Comparison of ENCODE assay signal across 13 cellular contexts in genomic region chr2:27914046-27914792, GRCh38. TPM values are rescaled to one million over a fixed set of nuclear protein-coding genes. Genes with fewer than 3 reads are reported as not detected.
DNase-seq lines count a peak whose midpoint lies in the region; ATAC-seq and TF ChIP-seq lines count a peak whose summit lies in the region.
"Had no signal": no experiment of that assay in that cellular context is flagged by ENCODE, and none has a peak within 500 bp of the region (broad histone marks: within the 10 kb centered on the region; RNA-seq: fewer than 3 reads in every experiment).

No MANE protein-coding gene starts in this region.

- H3K4me3 Mint-ChIP-seq in activated T-cell treated with anti-CD3 and anti-CD28 coated beads, Interleukin-2, amount 50 U/mL, for 72 hours = peak overlapping the region in 1 of 2 donors; percentile 1
- H3K4me3 Mint-ChIP-seq: H9 had no signal

- H3K36me3 ChIP-seq in mesenchymal stem cell (ENCODE audit: control insufficient read depth in 1 of 2, insufficient read depth in 2 of 2, low read depth in 1 of 2, low read length in 2 of 2) (no peaks in the 10 kb centered on the region), vagina (no peaks in the 10 kb centered on the region)

- no peak overlapping the region for H2BK15ac ChIP-seq in mesenchymal stem cell (ENCODE audit: low read depth, poor library complexity, severe bottlenecking)

- H3K9me3 ChIP-seq in mesenchymal stem cell (ENCODE audit: control insufficient read depth, low read length) (no peaks in the 10 kb centered on the region), vagina (no peaks in the 10 kb centered on the region)

- no peak overlapping the region for H3K4me3 ChIP-seq in mesenchymal stem cell (ENCODE audit: insufficient read depth in 1 of 2, low read depth in 1 of 2, low read length in 2 of 2)
- H3K4me3 ChIP-seq in vagina = no peak overlapping the region

- H3K27me3 Mint-ChIP-seq in activated T-cell treated with anti-CD3 and anti-CD28 coated beads, Interleukin-2, amount 50 U/mL, for 72 hours (ENCODE audit: low read depth) = no peaks in the 10 kb centered on the region

- no peak overlapping the region for H2AK5ac ChIP-seq in mesenchymal stem cell (ENCODE audit: low read length, severe bottlenecking)

- no peak overlapping the region for H3K14ac ChIP-seq in mesenchymal stem cell (ENCODE audit: low read length in 2 of 2)

- no peak overlapping the region for H3K23ac ChIP-seq in mesenchymal stem cell (ENCODE audit: low read length in 2 of 2)

- no peak overlapping the region for H4K8ac ChIP-seq in mesenchymal stem cell (ENCODE audit: low read length)

- peak; percentile 52 to 60 for ATAC-seq in activated T-cell treated with anti-CD3 and anti-CD28 coated beads, Interleukin-2, amount 50 U/mL, for 72 hours (replicated peaks in 1 of 2)

- no peak for TF ChIP-seq CTCF in vagina (IDR thresholded peaks at IDR 0.05)

- intact Hi-C loops in vagina (cut with DNase I) = no loop called here

- peak overlapping the region; percentile 51 for H3K27ac ChIP-seq in epithelial cell of prostate
- H3K27ac ChIP-seq in mesenchymal stem cell (ENCODE audit: low read length, poor library complexity, severe bottlenecking) = no peak overlapping the region
- H3K27ac ChIP-seq in vagina = peak overlapping the region; percentile 73

- no peaks in the 10 kb centered on the region for H3K27me3 ChIP-seq in mesenchymal stem cell (ENCODE audit: control insufficient read depth in 1 of 2, insufficient read depth in 1 of 2, low read length in 2 of 2)
- no peaks in the 10 kb centered on the region for H3K27me3 ChIP-seq in vagina

- no peak for TF ChIP-seq POLR2A in vagina (IDR thresholded peaks at IDR 0.05)

- H2BK120ac ChIP-seq in mesenchymal stem cell (ENCODE audit: low read depth, low read length) = no peak overlapping the region

- H3K27ac Mint-ChIP-seq in activated T-cell treated with anti-CD3 and anti-CD28 coated beads, Interleukin-2, amount 50 U/mL, for 72 hours = no peak overlapping the region
- H3K27ac Mint-ChIP-seq: H9 had no signal

- no CpG with 5 or more reads among the region's 2 CpGs for WGBS in mesenchymal stem cell

- peaks cover 14% of the 10 kb centered on the region for H3K79me1 ChIP-seq in mesenchymal stem cell (replicated peaks; ENCODE audit: low read length, poor library complexity, severe bottlenecking)

- no peak overlapping the region for H2BK5ac ChIP-seq in mesenchymal stem cell (ENCODE audit: low read depth, low read length, poor library complexity, severe bottlenecking)

- H2AFZ ChIP-seq in mesenchymal stem cell (ENCODE audit: low read depth, low read length) = no peak overlapping the region

- H3K4me2 ChIP-seq in mesenchymal stem cell (ENCODE audit: low read length, poor library complexity, severe bottlenecking) = no peak overlapping the region

- peaks cover 5 to 11% of the 10 kb centered on the region in 2 donors for H3K36me3 Mint-ChIP-seq in activated T-cell treated with anti-CD3 and anti-CD28 coated beads, Interleukin-2, amount 50 U/mL, for 72 hours (ENCODE audit: insufficient read depth in 2 of 2)

- peak overlapping the region; percentile 64 for H3K9ac ChIP-seq in mesenchymal stem cell (ENCODE audit: low read length)

- peaks cover 23% of the 10 kb centered on the region for H3K4me1 Mint-ChIP-seq in activated T-cell treated with anti-CD3 and anti-CD28 coated beads, Interleukin-2, amount 50 U/mL, for 72 hours (ENCODE audit: low read depth)
- H3K4me1 Mint-ChIP-seq: H9 had no signal

- no peak overlapping the region for H3K4ac ChIP-seq in mesenchymal stem cell (ENCODE audit: low read depth in 1 of 2, low read length in 2 of 2)

- H2BK12ac ChIP-seq in mesenchymal stem cell (ENCODE audit: low read length in 2 of 2) = no peak overlapping the region

- H4K91ac ChIP-seq in mesenchymal stem cell (ENCODE audit: low read length) = no peak overlapping the region

- H3K4me1 ChIP-seq in mesenchymal stem cell (ENCODE audit: control insufficient read depth, insufficient read depth, low read depth, low read length) = no peaks in the 10 kb centered on the region
- H3K4me1 ChIP-seq in vagina = peaks cover 21% of the 10 kb centered on the region

- H3K9me3 Mint-ChIP-seq in activated T-cell treated with anti-CD3 and anti-CD28 coated beads, Interleukin-2, amount 50 U/mL, for 72 hours = no peaks in the 10 kb centered on the region
- H3K9me3 Mint-ChIP-seq: H9 had no signal

- no peak overlapping the region for H3K18ac ChIP-seq in mesenchymal stem cell (ENCODE audit: low read depth in 1 of 2, low read length in 2 of 2)

- no peak for DNase-seq in activated T-cell treated with anti-CD3 and anti-CD28 coated beads, Interleukin-2, amount 50 U/mL, for 72 hours
- DNase-seq in activated T-cell treated with anti-CD3 and anti-CD28 coated beads for 4 hours = no peak
- no peak for DNase-seq in epithelial cell of prostate (ENCODE audit: low read depth, low spot score)
- no peak for DNase-seq in mesenchymal stem cell
- DNase-seq in vagina (ENCODE audit: extremely low spot score in 2 of 2) = no peak
- DNase-seq in HK-2 (ENCODE audit: unreplicated experiment) = no peak
- DNase-seq in NK-92 (lab: John Stamatoyannopoulos, UW; ENCODE audit: unreplicated experiment) = no peak
- no peak for DNase-seq in ecto neural progenitor cell (ENCODE audit: low spot score)
- DNase-seq: activated CD8-positive, alpha-beta memory T cell treated with anti-CD3 and anti-CD28 coated beads, Interleukin-2, amount 50 U/mL, for 48 hours; DMS79 treated with DMSO at 0.1 percent for 48 hours; H9; NCI-H1417 treated with DMSO at 0.1 percent for 48 hours; NCI-H69 had no signal

RNA-seq across cellular contexts. Expression of gene BABAM2, which starts 23.7 kb away (rescaled TPM):
- total RNA-seq in activated T-cell treated with anti-CD3 and anti-CD28 coated beads, Interleukin-2, amount 50 U/mL, for 72 hours = 10 to 100 TPM; 96.6 to 97.2 TPM
- 34.4 TPM for polyA plus RNA-seq in mesenchymal stem cell (2013, experiment 1 of 2)
- 34.0 TPM for polyA plus RNA-seq in mesenchymal stem cell (2013, experiment 2 of 2)
- 41.0 TPM for total RNA-seq in vagina

RNA-seq across cellular contexts. Expression of gene RBKS, which starts 24.0 kb away (rescaled TPM):
- 10 to 100 TPM in 1 of 2 donors, 1 to 10 TPM in 1; 5.8 to 11.5 TPM for total RNA-seq in activated T-cell treated with anti-CD3 and anti-CD28 coated beads, Interleukin-2, amount 50 U/mL, for 72 hours
- polyA plus RNA-seq in mesenchymal stem cell (2013, experiment 1 of 2) = 0.72 TPM
- polyA plus RNA-seq in mesenchymal stem cell (2013, experiment 2 of 2) = 0.67 TPM
- total RNA-seq in vagina = 2.2 TPM
